Comparison of ENCODE assay signal across 8 cellular contexts in the genomic region with DNA sequence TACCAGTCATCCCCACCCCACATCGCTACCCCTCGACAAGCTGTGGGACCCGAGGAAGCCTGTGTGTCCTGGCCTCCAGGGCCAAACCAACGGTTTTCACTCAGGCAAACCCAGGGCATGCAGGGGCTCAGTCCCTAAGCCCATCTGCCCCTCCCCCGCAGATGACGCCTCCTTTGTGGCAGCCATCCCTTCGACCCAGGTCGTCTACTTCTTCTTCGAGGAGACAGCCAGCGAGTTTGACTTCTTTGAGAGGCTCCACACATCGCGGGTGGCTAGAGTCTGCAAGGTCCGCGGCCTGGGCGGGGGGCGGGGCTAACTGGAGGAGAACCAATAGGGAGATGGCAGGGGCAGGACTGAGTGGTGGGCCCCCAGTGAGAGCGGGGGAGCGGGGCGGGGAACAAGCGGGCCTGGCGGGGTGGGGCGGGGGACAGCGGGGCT. TPM values are rescaled to one million over a fixed set of nuclear protein-coding genes. Genes with fewer than 3 reads are reported as not detected.
DNase-seq lines count a peak whose midpoint lies in the region; ATAC-seq and TF ChIP-seq lines count a peak whose summit lies in the region.

No MANE protein-coding gene starts in this region.

- no peaks in the 10 kb centered on the region for H3K27me3 Mint-ChIP-seq in activated CD8-positive, alpha-beta memory T cell treated with anti-CD3 and anti-CD28 coated beads, Interleukin-2, amount 10 ng/mL, durations not matched to agents 7 days and 5 days
- H3K27me3 Mint-ChIP-seq in endothelial cell (ENCODE audit: unreplicated experiment), result peaks cover 11% of the 10 kb centered on the region

- H3K36me3 ChIP-seq in muscle layer of duodenum (ENCODE audit: control insufficient read depth in 1 of 2, insufficient read depth in 2 of 2, low read length in 2 of 2), result no peaks in the 10 kb centered on the region

- no peak overlapping the region for H3K27ac ChIP-seq in muscle layer of duodenum (ENCODE audit: low read length)

- no peak for TF ChIP-seq CTCF in endothelial cell (IDR thresholded peaks at IDR 0.05; ENCODE audit: unreplicated experiment)

- DNase-seq in AG08395 (ENCODE audit: low spot score), result peak; percentile 85
- DNase-seq in NCI-H146 treated with DMSO at 0.1 percent for 48 hours (lab: John Stamatoyannopoulos, UW; ENCODE audit: unreplicated experiment), result peak; percentile 63
- peak; percentile 77 for DNase-seq in activated CD8-positive, alpha-beta memory T cell treated with anti-CD3 and anti-CD28 coated beads, Interleukin-2, amount 10 ng/mL, durations not matched to agents 7 days and 5 days
- peak; percentile 61 for DNase-seq in endothelial cell (ENCODE audit: low spot score)
- DNase-seq in stimulated activated CD8-positive, alpha-beta memory T cell treated with anti-CD3 and anti-CD28 coated beads, Interleukin-2, amount 100 ng/mL, for 1 hour (ENCODE audit: low read depth in 2 of 2), result peak; percentile 20 to 33
- no peak for DNase-seq in GM19240 (ENCODE audit: insufficient read length, low spot score)

- ATAC-seq in activated CD8-positive, alpha-beta memory T cell treated with anti-CD3 and anti-CD28 coated beads, Interleukin-2, amount 10 ng/mL, durations not matched to agents 7 days and 5 days, result peak; percentile 90
- no peak for ATAC-seq in GM21390 (IDR thresholded peaks at IDR 0.05; ENCODE audit: unreplicated experiment)

- CTCF ChIA-PET in activated CD8-positive, alpha-beta memory T cell treated with anti-CD3 and anti-CD28 coated beads, Interleukin-2, amount 10 ng/mL, durations not matched to agents 7 days and 5 days (lab: Charles Lee), result interaction anchor here (0.8 to 2.3 kb wide), 6 partner anchors 13 to 225 kb away, joined by 3 to 9 read pairs (median 4); no protein-coding TSS in a partner anchor

- H3K4me3 Mint-ChIP-seq in activated CD8-positive, alpha-beta memory T cell treated with anti-CD3 and anti-CD28 coated beads, Interleukin-2, amount 10 ng/mL, durations not matched to agents 7 days and 5 days, result peak overlapping the region; percentile 54
- peak overlapping the region; percentile 71 for H3K4me3 Mint-ChIP-seq in endothelial cell (ENCODE audit: unreplicated experiment)

- peak overlapping the region; percentile 38 for H3K27ac Mint-ChIP-seq in activated CD8-positive, alpha-beta memory T cell treated with anti-CD3 and anti-CD28 coated beads, Interleukin-2, amount 10 ng/mL, durations not matched to agents 7 days and 5 days
- H3K27ac Mint-ChIP-seq in endothelial cell (ENCODE audit: unreplicated experiment), result no peak overlapping the region

- H3K27me3 ChIP-seq in muscle layer of duodenum (ENCODE audit: low read depth, low read length), result no peaks in the 10 kb centered on the region

- H3K9me3 ChIP-seq in muscle layer of duodenum (ENCODE audit: control insufficient read depth in 1 of 2, low read length in 2 of 2), result no peaks in the 10 kb centered on the region

- H3K36me3 Mint-ChIP-seq in activated CD8-positive, alpha-beta memory T cell treated with anti-CD3 and anti-CD28 coated beads, Interleukin-2, amount 10 ng/mL, durations not matched to agents 7 days and 5 days, result peaks cover 10% of the 10 kb centered on the region
- H3K36me3 Mint-ChIP-seq in endothelial cell (ENCODE audit: low read depth, unreplicated experiment), result no peaks in the 10 kb centered on the region

- H3K9me3 Mint-ChIP-seq in activated CD8-positive, alpha-beta memory T cell treated with anti-CD3 and anti-CD28 coated beads, Interleukin-2, amount 10 ng/mL, durations not matched to agents 7 days and 5 days (ENCODE audit: low read depth), result peaks cover 2% of the 10 kb centered on the region
- H3K9me3 Mint-ChIP-seq in endothelial cell (ENCODE audit: unreplicated experiment), result no peaks in the 10 kb centered on the region

- peak overlapping the region; percentile 3 to 56 for H3K4me3 ChIP-seq in muscle layer of duodenum (ENCODE audit: low read depth in 1 of 2, low read length in 2 of 2)

- H3K4me1 Mint-ChIP-seq in activated CD8-positive, alpha-beta memory T cell treated with anti-CD3 and anti-CD28 coated beads, Interleukin-2, amount 10 ng/mL, durations not matched to agents 7 days and 5 days, result peaks cover 49% of the 10 kb centered on the region
- H3K4me1 Mint-ChIP-seq in endothelial cell (ENCODE audit: unreplicated experiment), result peaks cover 38% of the 10 kb centered on the region

- H3K4me1 ChIP-seq in muscle layer of duodenum (ENCODE audit: control insufficient read depth in 1 of 2, insufficient read depth in 2 of 2, low read length in 2 of 2), result peaks cover 0 to 11% of the 10 kb centered on the region in 2 donors

RNA-seq across cellular contexts. Expression of a gene that starts 7.4 kb away (rescaled TPM):
- total RNA-seq in activated CD8-positive, alpha-beta memory T cell treated with anti-CD3 and anti-CD28 coated beads, Interleukin-2, amount 10 ng/mL, durations not matched to agents 7 days and 5 days, result 10 to 100 TPM; 14.5 to 30.6 TPM
- total RNA-seq in endothelial cell (ENCODE audit: unreplicated experiment), result 2.2 TPM

RNA-seq across cellular contexts. Expression of a gene that starts 33.1 kb away (rescaled TPM):
- 10 to 100 TPM; 41.4 to 48.4 TPM for total RNA-seq in activated CD8-positive, alpha-beta memory T cell treated with anti-CD3 and anti-CD28 coated beads, Interleukin-2, amount 10 ng/mL, durations not matched to agents 7 days and 5 days
- 22.0 TPM for total RNA-seq in endothelial cell (ENCODE audit: unreplicated experiment)

RNA-seq across cellular contexts. Expression of a gene that starts 46.3 kb away (rescaled TPM):
- 10 to 100 TPM; 37.3 to 41.9 TPM for total RNA-seq in activated CD8-positive, alpha-beta memory T cell treated with anti-CD3 and anti-CD28 coated beads, Interleukin-2, amount 10 ng/mL, durations not matched to agents 7 days and 5 days
- total RNA-seq in endothelial cell (ENCODE audit: unreplicated experiment), result 35.8 TPM

RNA-seq across cellular contexts. Expression of a gene that starts 52.0 kb away (rescaled TPM):
- total RNA-seq in activated CD8-positive, alpha-beta memory T cell treated with anti-CD3 and anti-CD28 coated beads, Interleukin-2, amount 10 ng/mL, durations not matched to agents 7 days and 5 days, result 10 to 100 TPM; 62.8 to 72.5 TPM
- 51.4 TPM for total RNA-seq in endothelial cell (ENCODE audit: unreplicated experiment)
